Comparison of ENCODE assay signal across 1 cellular context in genomic region chr6:34391711-34392496, GRCh38.
TF ChIP-seq lines count a peak whose summit lies in the region.

No MANE protein-coding gene starts in this region.

TF ChIP-seq in HepG2, 621 proteins besides CTCF, POLR2A, EP300 and RAD21 (continued from another document):
- TF ChIP-seq GLMP (CRISPR knock-in tag; IDR thresholded peaks at IDR 0.05; ENCODE audit: borderline replicate concordance) (no peak), RARA (CRISPR knock-in tag; IDR thresholded peaks at IDR 0.05) (no peak; the same call in 1 of the 2 replicates), ZNF30 (CRISPR knock-in tag; IDR thresholded peaks at IDR 0.05) (peak; percentile 76; the same call in 1 of the 2 replicates), ZBTB2 (CRISPR knock-in tag; IDR thresholded peaks at IDR 0.05; ENCODE audit: low read depth) (peak; percentile 12; the same call in 1 of the 2 replicates)
- TF ChIP-seq, protein P1, sequence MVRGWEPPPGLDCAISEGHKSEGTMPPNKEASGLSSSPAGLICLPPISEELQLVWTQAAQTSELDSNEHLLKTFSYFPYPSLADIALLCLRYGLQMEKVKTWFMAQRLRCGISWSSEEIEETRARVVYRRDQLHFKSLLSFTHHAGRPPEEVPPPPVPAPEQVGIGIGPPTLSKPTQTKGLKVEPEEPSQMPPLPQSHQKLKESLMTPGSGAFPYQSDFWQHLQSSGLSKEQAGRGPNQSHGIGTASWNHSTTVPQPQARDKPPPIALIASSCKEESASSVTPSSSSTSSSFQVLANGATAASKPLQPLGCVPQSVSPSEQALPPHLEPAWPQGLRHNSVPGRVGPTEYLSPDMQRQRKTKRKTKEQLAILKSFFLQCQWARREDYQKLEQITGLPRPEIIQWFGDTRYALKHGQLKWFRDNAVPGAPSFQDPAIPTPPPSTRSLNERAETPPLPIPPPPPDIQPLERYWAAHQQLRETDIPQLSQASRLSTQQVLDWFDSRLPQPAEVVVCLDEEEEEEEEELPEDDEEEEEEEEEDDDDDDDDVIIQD (CRISPR knock-in tag; IDR thresholded peaks at IDR 0.05; ENCODE audit: low read depth): no peak
